Comparison of ENCODE assay signal across 8 cellular contexts in genomic region chr3:136168236-136168635, GRCh38. TPM values are rescaled to one million over a fixed set of nuclear protein-coding genes. Genes with fewer than 3 reads are reported as not detected.
A peak's percentile ranks its signal among the peaks of the same experiment; 100 is the strongest.
DNase-seq lines count a peak whose midpoint lies in the region; ATAC-seq and TF ChIP-seq lines count a peak whose summit lies in the region.
"Not testable (repeated sequence)": the region's sequence is repeated elsewhere in the genome, so short reads cannot be mapped to it uniquely, and the experiment has no call there.

No MANE protein-coding gene starts in this region.

- not testable (repeated sequence) for H3K36me3 ChIP-seq in CD8-positive, alpha-beta T cell (ENCODE audit: insufficient read depth, low read length)

- H3K27me3 Mint-ChIP-seq in CD14-positive monocyte (ENCODE audit: low read depth in 3 of 3); CD8-positive, alpha-beta T cell (ENCODE audit: low read depth); T-cell; activated CD8-positive, alpha-beta T cell treated with anti-CD3 and anti-CD28 coated beads for 36 hours; activated naive CD4-positive, alpha-beta T cell treated with anti-CD3 and anti-CD28 coated beads, Interleukin-2, amount 50 U/mL, for 24 hours; chondrocyte (ENCODE audit: low read depth); naive thymus-derived CD8-positive, alpha-beta T cell; stimulated activated naive CD8-positive, alpha-beta T cell treated with anti-CD3 and anti-CD28 coated beads, Interleukin-15, amount 100 ng/mL, for 72 hours: not testable (repeated sequence)

- intact Hi-C loops in CD14-positive monocyte (cut with micrococcal nuclease); CD8-positive, alpha-beta T cell (cut with DNase I, micrococcal nuclease); activated CD8-positive, alpha-beta T cell treated with anti-CD3 and anti-CD28 coated beads for 36 hours (cut with micrococcal nuclease): not testable (repeated sequence)

- not testable (repeated sequence) for H3K4me3 Mint-ChIP-seq in CD14-positive monocyte; activated CD8-positive, alpha-beta T cell treated with anti-CD3 and anti-CD28 coated beads for 36 hours; chondrocyte (ENCODE audit: unreplicated experiment)
- H3K4me3 Mint-ChIP-seq in CD8-positive, alpha-beta T cell = peak overlapping the region; percentile 50
- H3K4me3 Mint-ChIP-seq in T-cell = peak overlapping the region in 2 of 3 donors; percentile 48 to 66
- H3K4me3 Mint-ChIP-seq in activated naive CD4-positive, alpha-beta T cell treated with anti-CD3 and anti-CD28 coated beads, Interleukin-2, amount 50 U/mL, for 24 hours = peak overlapping the region; percentile 59
- peak overlapping the region; percentile 26 to 84 (median 66) for H3K4me3 Mint-ChIP-seq in naive thymus-derived CD8-positive, alpha-beta T cell
- H3K4me3 Mint-ChIP-seq in stimulated activated naive CD8-positive, alpha-beta T cell treated with anti-CD3 and anti-CD28 coated beads, Interleukin-15, amount 100 ng/mL, for 72 hours = peak overlapping the region; percentile 19 to 26

- not testable (repeated sequence) for H3K9me3 Mint-ChIP-seq in CD14-positive monocyte; CD8-positive, alpha-beta T cell; T-cell; activated CD8-positive, alpha-beta T cell treated with anti-CD3 and anti-CD28 coated beads for 36 hours; activated naive CD4-positive, alpha-beta T cell treated with anti-CD3 and anti-CD28 coated beads, Interleukin-2, amount 50 U/mL, for 24 hours; chondrocyte (ENCODE audit: low read depth); naive thymus-derived CD8-positive, alpha-beta T cell; stimulated activated naive CD8-positive, alpha-beta T cell treated with anti-CD3 and anti-CD28 coated beads, Interleukin-15, amount 100 ng/mL, for 72 hours

- not testable (repeated sequence) for H3K27me3 ChIP-seq in CD8-positive, alpha-beta T cell (ENCODE audit: insufficient read depth, low read length)

- not testable (repeated sequence) for H3K27ac ChIP-seq in CD8-positive, alpha-beta T cell (ENCODE audit: low read depth, low read length)

- H3K4me3 ChIP-seq in CD8-positive, alpha-beta T cell (ENCODE audit: low read depth, low read length) = not testable (repeated sequence)

- POLR2A ChIA-PET in CD8-positive, alpha-beta T cell (lab: Charles Lee) = interaction anchor here (1.2 kb wide), 1 partner anchor 16 kb away, joined by 4 read pairs; no protein-coding TSS in a partner anchor
- POLR2A ChIA-PET in T-cell (lab: Charles Lee) = interaction anchor here in 1 of 2 donors (0.7 kb wide), 2 partner anchors 20 to 97 kb away, joined by 3 to 5 read pairs; no protein-coding TSS in a partner anchor
- POLR2A ChIA-PET in activated CD8-positive, alpha-beta T cell treated with anti-CD3 and anti-CD28 coated beads for 36 hours (lab: Charles Lee) = interaction anchor here (1.0 kb wide), 1 partner anchor 27 kb away, joined by 3 read pairs; no protein-coding TSS in a partner anchor
- POLR2A ChIA-PET in naive thymus-derived CD8-positive, alpha-beta T cell (lab: Charles Lee) = interaction anchor here (0.7 to 1.3 kb wide), 2 partner anchors 13 to 28 kb away, joined by 4 read pairs; partner anchors contain the start of gene MSL2

- CTCF ChIA-PET in CD8-positive, alpha-beta T cell (lab: Charles Lee) = not testable (repeated sequence)
- CTCF ChIA-PET in T-cell (lab: Charles Lee) = interaction anchor here in 1 of 2 donors (1.0 kb wide), 1 partner anchor 29 kb away, joined by 4 read pairs; no protein-coding TSS in a partner anchor
- CTCF ChIA-PET in activated CD8-positive, alpha-beta T cell treated with anti-CD3 and anti-CD28 coated beads for 36 hours (lab: Charles Lee) = interaction anchor here (0.8 to 1.7 kb wide), 2 partner anchors 11 to 12 kb away, joined by 3 to 4 read pairs; no protein-coding TSS in a partner anchor

- H3K4me1 ChIP-seq in CD8-positive, alpha-beta T cell (ENCODE audit: insufficient read depth, low read length) = peaks cover 69% of the 10 kb centered on the region

- not testable (repeated sequence) for DNase-seq in CD14-positive monocyte (ENCODE audit: low spot score); CD8-positive, alpha-beta T cell; T-cell; activated CD8-positive, alpha-beta T cell treated with anti-CD3 and anti-CD28 coated beads for 36 hours; chondrocyte (ENCODE audit: low spot score); naive thymus-derived CD8-positive, alpha-beta T cell; stimulated activated naive CD8-positive, alpha-beta T cell treated with anti-CD3 and anti-CD28 coated beads, Interleukin-15, amount 100 ng/mL, for 72 hours

- not testable (repeated sequence) for H3K36me3 Mint-ChIP-seq in CD14-positive monocyte; CD8-positive, alpha-beta T cell; T-cell; activated naive CD4-positive, alpha-beta T cell treated with anti-CD3 and anti-CD28 coated beads, Interleukin-2, amount 50 U/mL, for 24 hours; chondrocyte (ENCODE audit: low read depth)
- H3K36me3 Mint-ChIP-seq in activated CD8-positive, alpha-beta T cell treated with anti-CD3 and anti-CD28 coated beads for 36 hours (ENCODE audit: low read depth) = peaks cover 30% of the 10 kb centered on the region
- peaks cover 0 to 12% (median 7%) of the 10 kb centered on the region in 3 donors for H3K36me3 Mint-ChIP-seq in naive thymus-derived CD8-positive, alpha-beta T cell

- ATAC-seq in CD8-positive, alpha-beta T cell; T-cell (replicated peaks in 1 of 4); activated CD8-positive, alpha-beta T cell treated with anti-CD3 and anti-CD28 coated beads for 36 hours; naive thymus-derived CD8-positive, alpha-beta T cell; stimulated activated naive CD8-positive, alpha-beta T cell treated with anti-CD3 and anti-CD28 coated beads, Interleukin-15, amount 100 ng/mL, for 72 hours: not testable (repeated sequence)

- not testable (repeated sequence) for TF ChIP-seq CTCF in CD14-positive monocyte (IDR thresholded peaks at IDR 0.05); CD8-positive, alpha-beta T cell (IDR thresholded peaks at IDR 0.05); activated CD8-positive, alpha-beta T cell treated with anti-CD3 and anti-CD28 coated beads for 36 hours (IDR thresholded peaks at IDR 0.05); chondrocyte (IDR thresholded peaks at IDR 0.05)

- H3K9me3 ChIP-seq in CD8-positive, alpha-beta T cell (ENCODE audit: low read length) = not testable (repeated sequence)

- H3K27ac Mint-ChIP-seq in CD14-positive monocyte (peak overlapping the region in 4 of 7 donors; percentile 23 to 63 (median 45)), T-cell (peak overlapping the region in 1 of 2 donors; percentile 60), chondrocyte (ENCODE audit: unreplicated experiment) (peak overlapping the region; percentile 36)
- H3K27ac Mint-ChIP-seq in CD8-positive, alpha-beta T cell = peak overlapping the region; percentile 15
- H3K27ac Mint-ChIP-seq in activated CD8-positive, alpha-beta T cell treated with anti-CD3 and anti-CD28 coated beads for 36 hours = peak overlapping the region; percentile 56
- peak overlapping the region; percentile 48 for H3K27ac Mint-ChIP-seq in activated naive CD4-positive, alpha-beta T cell treated with anti-CD3 and anti-CD28 coated beads, Interleukin-2, amount 50 U/mL, for 24 hours
- H3K27ac Mint-ChIP-seq in naive thymus-derived CD8-positive, alpha-beta T cell = peak overlapping the region in 9 of 10 donors; percentile 14 to 80 (median 65)
- H3K27ac Mint-ChIP-seq in stimulated activated naive CD8-positive, alpha-beta T cell treated with anti-CD3 and anti-CD28 coated beads, Interleukin-15, amount 100 ng/mL, for 72 hours = peak overlapping the region in 1 of 2 donors; percentile 51

- H3K4me1 Mint-ChIP-seq in CD14-positive monocyte (peaks cover 35% of the 10 kb centered on the region), T-cell (peaks cover 56 to 64% (median 61%) of the 10 kb centered on the region in 3 donors), chondrocyte (ENCODE audit: low read depth) (peaks cover 37% of the 10 kb centered on the region)
- peaks cover 55% of the 10 kb centered on the region for H3K4me1 Mint-ChIP-seq in CD8-positive, alpha-beta T cell (ENCODE audit: low read depth)
- H3K4me1 Mint-ChIP-seq in activated CD8-positive, alpha-beta T cell treated with anti-CD3 and anti-CD28 coated beads for 36 hours (ENCODE audit: low read depth) = peaks cover 49% of the 10 kb centered on the region
- peaks cover 59% of the 10 kb centered on the region for H3K4me1 Mint-ChIP-seq in activated naive CD4-positive, alpha-beta T cell treated with anti-CD3 and anti-CD28 coated beads, Interleukin-2, amount 50 U/mL, for 24 hours
- H3K4me1 Mint-ChIP-seq in naive thymus-derived CD8-positive, alpha-beta T cell = peaks cover 27 to 59% (median 55%) of the 10 kb centered on the region in 4 donors
- H3K4me1 Mint-ChIP-seq in stimulated activated naive CD8-positive, alpha-beta T cell treated with anti-CD3 and anti-CD28 coated beads, Interleukin-15, amount 100 ng/mL, for 72 hours = peaks cover 44% of the 10 kb centered on the region

RNA-seq across cellular contexts. Expression of gene MSL2, which starts 27.9 kb away (rescaled TPM):
- polyA plus RNA-seq in CD14-positive monocyte = 10 to 100 TPM; 15.9 to 25.5 TPM
- total RNA-seq in CD8-positive, alpha-beta T cell = 100 to 1,000 TPM; 195 to 203 TPM
- total RNA-seq in T-cell (100 to 1,000 TPM in 2 of 5 donors, 10 to 100 TPM in 3; 90.5 to 111 (median 98.4) TPM), chondrocyte (18.6 to 21.9 TPM (median 21.1 TPM) in 3 replicates)
- 10 to 100 TPM; 35.8 to 36.8 TPM for total RNA-seq in activated CD8-positive, alpha-beta T cell treated with anti-CD3 and anti-CD28 coated beads for 36 hours
- total RNA-seq in naive thymus-derived CD8-positive, alpha-beta T cell = 100 to 1,000 TPM in 1 of 2 experiments, 10 to 100 TPM in 1; 96.6 to 100 TPM
- polyA plus RNA-seq in naive thymus-derived CD8-positive, alpha-beta T cell = 10 to 100 TPM; 28.7 to 41.1 (median 38.9) TPM
